20 cellular contexts compared by ENCODE assay signal in genomic region chr16:86071611-86072240, GRCh38.
"Had no signal": no experiment of that assay in that cellular context is flagged by ENCODE, and none has a peak within 500 bp of the region (broad histone marks: within the 10 kb centered on the region; RNA-seq: fewer than 3 reads in every experiment).

No MANE protein-coding gene starts in this region.

- H3K9me3 ChIP-seq: mucosa of descending colon, pancreas, right lobe of liver, suprapubic skin had no signal

- H3K36me3 ChIP-seq: pancreas, right lobe of liver, suprapubic skin had no signal

- H3K27me3 ChIP-seq: pancreas had no signal

- H3K4me1 ChIP-seq: pancreas, right lobe of liver, suprapubic skin had no signal

- H3K27ac ChIP-seq: dorsolateral prefrontal cortex, pancreas, right lobe of liver, suprapubic skin had no signal

- DNase-seq: caudate nucleus; cerebellar nuclear complex; dorsolateral prefrontal cortex; effector CD4-positive, alpha-beta T cell; mammary epithelial cell; naive B cell; nephron progenitor cell; occipital lobe; small intestine; stimulated activated CD4-positive, alpha-beta T cell treated with anti-CD3 and anti-CD28 coated beads, Interleukin-12 subunit alpha, Interleukin-12 subunit beta, amount 100 ng/mL, for 4 hours; stimulated activated CD4-positive, alpha-beta T cell treated with anti-CD3 and anti-CD28 coated beads, Interleukin-1b, Interleukin-23, amount 100 ng/mL, for 48 hours; stimulated activated CD4-positive, alpha-beta T cell treated with anti-CD3 and anti-CD28 coated beads, Interleukin-4, amount 100 ng/mL, for 1 hour; stimulated activated CD8-positive, alpha-beta memory T cell treated with anti-CD3 and anti-CD28 coated beads, Interleukin-4, amount 100 ng/mL, for 48 hours; stimulated activated naive CD4-positive, alpha-beta T cell; stimulated activated naive CD8-positive, alpha-beta T cell treated with anti-CD3 and anti-CD28 coated beads, Interleukin-15, amount 100 ng/mL, for 72 hours; trophoblast cell had no signal

- ATAC-seq: mucosa of descending colon; right lobe of liver; stimulated activated naive CD8-positive, alpha-beta T cell treated with anti-CD3 and anti-CD28 coated beads, Interleukin-15, amount 100 ng/mL, for 72 hours had no signal

- H3K4me3 ChIP-seq: dorsolateral prefrontal cortex, mucosa of descending colon, pancreas, right lobe of liver, suprapubic skin had no signal
